ENCODE assay signal across 8 cellular contexts in genomic region chr5:112604741-112605390, GRCh38.
A peak's percentile ranks its signal among the peaks of the same experiment; 100 is the strongest.
DNase-seq lines count a peak whose midpoint lies in the region; ATAC-seq, FAIRE-seq and TF ChIP-seq lines count a peak whose summit lies in the region.

No MANE protein-coding gene starts in this region.

- no peaks in the 10 kb centered on the region for H3K9me3 Mint-ChIP-seq in activated CD4-positive, alpha-beta T cell treated with anti-CD3 and anti-CD28 coated beads, Interleukin-2, amount 10 ng/mL, durations not matched to agents 24 days and 14 days

- TF ChIP-seq CTCF in D721Med (IDR thresholded peaks at IDR 0.05; ENCODE audit: insufficient read depth, missing control alignments), result peak; percentile 10

- ATAC-seq in GM19468 (IDR thresholded peaks at IDR 0.05; ENCODE audit: extremely low read depth, unreplicated experiment), result peak; percentile 63

- H3K36me3 Mint-ChIP-seq in activated CD4-positive, alpha-beta T cell treated with anti-CD3 and anti-CD28 coated beads, Interleukin-2, amount 10 ng/mL, durations not matched to agents 24 days and 14 days (ENCODE audit: low read depth), result no peaks in the 10 kb centered on the region

- no peak for DNase-seq in D721Med (ENCODE audit: insufficient read length, low spot score)
- peak; percentile 5 for DNase-seq in NCI-H1436 (lab: John Stamatoyannopoulos, UW)
- DNase-seq in fibroblast of peridontal ligament (ENCODE audit: extremely low read depth), result peak; percentile 13
- no peak for DNase-seq in NCI-H2196 (lab: John Stamatoyannopoulos, UW; ENCODE audit: unreplicated experiment)
- DNase-seq in T-helper 9 cell, result no peak
- DNase-seq in activated CD4-positive, alpha-beta T cell treated with anti-CD3 and anti-CD28 coated beads, Interleukin-2, amount 10 ng/mL, durations not matched to agents 24 days and 14 days, result no peak
- DNase-seq in 8988T, result no peak

- intact Hi-C loops in activated CD4-positive, alpha-beta T cell treated with anti-CD3 and anti-CD28 coated beads, Interleukin-2, amount 10 ng/mL, durations not matched to agents 24 days and 14 days (cut with micrococcal nuclease), result no loop called here

- FAIRE-seq in D721Med (lab: Jason Lieb, UNC), result no peak

- no peaks in the 10 kb centered on the region for H3K4me1 Mint-ChIP-seq in activated CD4-positive, alpha-beta T cell treated with anti-CD3 and anti-CD28 coated beads, Interleukin-2, amount 10 ng/mL, durations not matched to agents 24 days and 14 days

- no peak overlapping the region for H3K27ac Mint-ChIP-seq in activated CD4-positive, alpha-beta T cell treated with anti-CD3 and anti-CD28 coated beads, Interleukin-2, amount 10 ng/mL, durations not matched to agents 24 days and 14 days

- H3K27me3 Mint-ChIP-seq in activated CD4-positive, alpha-beta T cell treated with anti-CD3 and anti-CD28 coated beads, Interleukin-2, amount 10 ng/mL, durations not matched to agents 24 days and 14 days, result no peaks in the 10 kb centered on the region

- H3K4me3 Mint-ChIP-seq in activated CD4-positive, alpha-beta T cell treated with anti-CD3 and anti-CD28 coated beads, Interleukin-2, amount 10 ng/mL, durations not matched to agents 24 days and 14 days, result no peak overlapping the region

Comparison
In these comparisons a context has a peak if more than half of its experiments do, and no peak if none do; other contexts are left out.
1. DNase-seq: peak in NCI-H1436 (single experiment) and fibroblast of peridontal ligament (single experiment); none in D721Med (single experiment), NCI-H2196 (single experiment), T-helper 9 cell (single experiment), activated CD4-positive, alpha-beta T cell treated with anti-CD3 and anti-CD28 coated beads, Interleukin-2, amount 10 ng/mL, durations not matched to agents 24 days and 14 days (single experiment) and 8988T (single experiment).